Comparison of ENCODE assay signal across 1 cellular context in the genomic region with DNA sequence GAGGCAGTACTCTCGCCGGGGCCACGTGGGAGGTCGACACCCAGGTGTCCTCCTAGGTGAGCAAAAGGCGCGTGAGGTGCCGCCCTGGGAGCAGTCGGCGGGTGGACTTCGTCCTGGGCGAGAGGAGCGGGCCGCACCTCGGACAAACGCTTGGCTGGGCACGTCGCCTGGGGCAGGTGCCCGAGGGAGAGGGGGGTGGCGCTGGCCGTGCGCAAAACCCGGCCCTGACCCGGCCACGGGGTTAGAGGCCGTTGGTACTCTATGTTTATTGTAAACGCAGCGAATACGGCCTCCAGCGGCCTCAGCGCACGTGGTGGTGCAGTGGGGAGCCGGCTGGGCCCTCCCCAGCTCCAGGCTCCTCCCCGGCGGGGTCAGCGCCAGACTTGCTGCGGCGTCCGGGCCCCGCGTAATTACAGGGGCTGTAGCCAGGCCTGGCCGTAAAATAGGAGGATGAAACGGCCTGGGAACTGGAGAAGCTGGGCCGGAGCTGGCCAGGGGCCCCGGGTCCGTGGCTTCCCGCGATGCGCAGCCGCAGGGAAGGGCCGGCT.
TF ChIP-seq lines count a peak whose summit lies in the region.

No MANE protein-coding gene starts in this region.

TF ChIP-seq in HepG2, 621 proteins besides CTCF, POLR2A, EP300 and RAD21 (continued from another document and continues in another):
- TF ChIP-seq, protein P1, sequence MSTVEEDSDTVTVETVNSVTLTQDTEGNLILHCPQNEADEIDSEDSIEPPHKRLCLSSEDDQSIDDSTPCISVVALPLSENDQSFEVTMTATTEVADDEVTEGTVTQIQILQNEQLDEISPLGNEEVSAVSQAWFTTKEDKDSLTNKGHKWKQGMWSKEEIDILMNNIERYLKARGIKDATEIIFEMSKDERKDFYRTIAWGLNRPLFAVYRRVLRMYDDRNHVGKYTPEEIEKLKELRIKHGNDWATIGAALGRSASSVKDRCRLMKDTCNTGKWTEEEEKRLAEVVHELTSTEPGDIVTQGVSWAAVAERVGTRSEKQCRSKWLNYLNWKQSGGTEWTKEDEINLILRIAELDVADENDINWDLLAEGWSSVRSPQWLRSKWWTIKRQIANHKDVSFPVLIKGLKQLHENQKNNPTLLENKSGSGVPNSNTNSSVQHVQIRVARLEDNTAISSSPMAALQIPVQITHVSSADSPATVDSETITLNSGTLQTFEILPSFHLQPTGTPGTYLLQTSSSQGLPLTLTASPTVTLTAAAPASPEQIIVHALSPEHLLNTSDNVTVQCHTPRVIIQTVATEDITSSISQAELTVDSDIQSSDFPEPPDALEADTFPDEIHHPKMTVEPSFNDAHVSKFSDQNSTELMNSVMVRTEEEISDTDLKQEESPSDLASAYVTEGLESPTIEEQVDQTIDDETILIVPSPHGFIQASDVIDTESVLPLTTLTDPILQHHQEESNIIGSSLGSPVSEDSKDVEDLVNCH (CRISPR knock-in tag; IDR thresholded peaks at IDR 0.05), result no peak
- TF ChIP-seq RFX3 (CRISPR knock-in tag; IDR thresholded peaks at IDR 0.05) (no peak; the same call in 1 of the 2 replicates), ONECUT2 (CRISPR knock-in tag; IDR thresholded peaks at IDR 0.05) (0 out of 2 replicates have a peak, but pooled peaks have one; percentile 7), THYN1 (CRISPR knock-in tag; IDR thresholded peaks at IDR 0.05; ENCODE audit: borderline replicate concordance, low read depth) (0 out of 2 replicates have a peak, but pooled peaks have one; percentile 74), CBFB (CRISPR knock-in tag; IDR thresholded peaks at IDR 0.05) (peak; percentile 83), ZFY (CRISPR knock-in tag; IDR thresholded peaks at IDR 0.05) (peak; percentile 87), ELF1 (CRISPR knock-in tag; IDR thresholded peaks at IDR 0.05) (peak; percentile 64; the same call in 1 of the 2 replicates), ZNF883 (CRISPR knock-in tag; IDR thresholded peaks at IDR 0.05; ENCODE audit: not compliant biosample characterization) (peak; percentile 97), ZFP82 (CRISPR knock-in tag; IDR thresholded peaks at IDR 0.05; ENCODE audit: borderline replicate concordance) (peak; percentile 66; the same call in 1 of the 2 replicates), MLLT10 (CRISPR knock-in tag; IDR thresholded peaks at IDR 0.05) (no peak), HNRNPUL1 (IDR thresholded peaks at IDR 0.05; ENCODE audit: low read depth, low read length) (no peak), ZNF788 (CRISPR knock-in tag; IDR thresholded peaks at IDR 0.05; ENCODE audit: borderline replicate concordance) (peak; percentile 98), ZNF891 (CRISPR knock-in tag; IDR thresholded peaks at IDR 0.05) (peak; percentile 62; the same call in 1 of the 2 replicates), YY1 (IDR thresholded peaks at IDR 0.05; ENCODE audit: insufficient read depth, insufficient replicate concordance, low read depth, low read length) (no peak), NRL (CRISPR knock-in tag; IDR thresholded peaks at IDR 0.05; ENCODE audit: borderline replicate concordance) (peak; percentile 64; the same call in 1 of the 2 replicates), SRSF9 (IDR thresholded peaks at IDR 0.05; ENCODE audit: borderline replicate concordance, insufficient read depth, low read depth, low read length, poor library complexity, severe bottlenecking) (no peak), TEAD2 (CRISPR knock-in tag; IDR thresholded peaks at IDR 0.05) (no peak), KDM3A (CRISPR knock-in tag; IDR thresholded peaks at IDR 0.05; ENCODE audit: low read depth) (peak; percentile 93), ZNF709 (CRISPR knock-in tag; IDR thresholded peaks at IDR 0.05) (peak; percentile 97), SATB2 (CRISPR knock-in tag; IDR thresholded peaks at IDR 0.05) (peak; percentile 42; the same call in 1 of the 2 replicates), MYNN (CRISPR knock-in tag; IDR thresholded peaks at IDR 0.05; ENCODE audit: low read depth) (peak; percentile 32; the same call in 1 of the 2 replicates), HES4 (CRISPR knock-in tag; IDR thresholded peaks at IDR 0.05; ENCODE audit: borderline replicate concordance) (peak; percentile 88), ZNF343 (CRISPR knock-in tag; IDR thresholded peaks at IDR 0.05) (peak; percentile 89), ZNF567 (CRISPR knock-in tag; IDR thresholded peaks at IDR 0.05; ENCODE audit: borderline replicate concordance) (peak; percentile 96), HDAC2 (CRISPR knock-in tag; IDR thresholded peaks at IDR 0.05) (peak; percentile 96), ZMAT3 (CRISPR knock-in tag; conservative IDR thresholded peaks at IDR 0.05) (peak; percentile 94), ISL2 (CRISPR knock-in tag; IDR thresholded peaks at IDR 0.05) (peak; percentile 83), ZC3H4 (CRISPR knock-in tag; IDR thresholded peaks at IDR 0.05; ENCODE audit: borderline replicate concordance) (peak; percentile 82), ZNF749 (CRISPR knock-in tag; IDR thresholded peaks at IDR 0.05; ENCODE audit: borderline replicate concordance) (peak; percentile 98), ARID2 (CRISPR knock-in tag; IDR thresholded peaks at IDR 0.05; ENCODE audit: borderline replicate concordance) (peak; percentile 88; the same call in 1 of the 2 replicates)
- TF ChIP-seq, protein P2, sequence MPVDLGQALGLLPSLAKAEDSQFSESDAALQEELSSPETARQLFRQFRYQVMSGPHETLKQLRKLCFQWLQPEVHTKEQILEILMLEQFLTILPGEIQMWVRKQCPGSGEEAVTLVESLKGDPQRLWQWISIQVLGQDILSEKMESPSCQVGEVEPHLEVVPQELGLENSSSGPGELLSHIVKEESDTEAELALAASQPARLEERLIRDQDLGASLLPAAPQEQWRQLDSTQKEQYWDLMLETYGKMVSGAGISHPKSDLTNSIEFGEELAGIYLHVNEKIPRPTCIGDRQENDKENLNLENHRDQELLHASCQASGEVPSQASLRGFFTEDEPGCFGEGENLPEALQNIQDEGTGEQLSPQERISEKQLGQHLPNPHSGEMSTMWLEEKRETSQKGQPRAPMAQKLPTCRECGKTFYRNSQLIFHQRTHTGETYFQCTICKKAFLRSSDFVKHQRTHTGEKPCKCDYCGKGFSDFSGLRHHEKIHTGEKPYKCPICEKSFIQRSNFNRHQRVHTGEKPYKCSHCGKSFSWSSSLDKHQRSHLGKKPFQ (CRISPR knock-in tag; IDR thresholded peaks at IDR 0.05; ENCODE audit: insufficient replicate concordance), result peak; percentile 80
- TF ChIP-seq, protein P3, sequence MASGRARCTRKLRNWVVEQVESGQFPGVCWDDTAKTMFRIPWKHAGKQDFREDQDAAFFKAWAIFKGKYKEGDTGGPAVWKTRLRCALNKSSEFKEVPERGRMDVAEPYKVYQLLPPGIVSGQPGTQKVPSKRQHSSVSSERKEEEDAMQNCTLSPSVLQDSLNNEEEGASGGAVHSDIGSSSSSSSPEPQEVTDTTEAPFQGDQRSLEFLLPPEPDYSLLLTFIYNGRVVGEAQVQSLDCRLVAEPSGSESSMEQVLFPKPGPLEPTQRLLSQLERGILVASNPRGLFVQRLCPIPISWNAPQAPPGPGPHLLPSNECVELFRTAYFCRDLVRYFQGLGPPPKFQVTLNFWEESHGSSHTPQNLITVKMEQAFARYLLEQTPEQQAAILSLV (CRISPR knock-in tag; IDR thresholded peaks at IDR 0.05; ENCODE audit: borderline replicate concordance), result peak; percentile 92
- TF ChIP-seq, protein P4, sequence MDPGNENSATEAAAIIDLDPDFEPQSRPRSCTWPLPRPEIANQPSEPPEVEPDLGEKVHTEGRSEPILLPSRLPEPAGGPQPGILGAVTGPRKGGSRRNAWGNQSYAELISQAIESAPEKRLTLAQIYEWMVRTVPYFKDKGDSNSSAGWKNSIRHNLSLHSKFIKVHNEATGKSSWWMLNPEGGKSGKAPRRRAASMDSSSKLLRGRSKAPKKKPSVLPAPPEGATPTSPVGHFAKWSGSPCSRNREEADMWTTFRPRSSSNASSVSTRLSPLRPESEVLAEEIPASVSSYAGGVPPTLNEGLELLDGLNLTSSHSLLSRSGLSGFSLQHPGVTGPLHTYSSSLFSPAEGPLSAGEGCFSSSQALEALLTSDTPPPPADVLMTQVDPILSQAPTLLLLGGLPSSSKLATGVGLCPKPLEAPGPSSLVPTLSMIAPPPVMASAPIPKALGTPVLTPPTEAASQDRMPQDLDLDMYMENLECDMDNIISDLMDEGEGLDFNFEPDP (CRISPR knock-in tag; conservative IDR thresholded peaks at IDR 0.05), result no peak
- TF ChIP-seq, protein P5, sequence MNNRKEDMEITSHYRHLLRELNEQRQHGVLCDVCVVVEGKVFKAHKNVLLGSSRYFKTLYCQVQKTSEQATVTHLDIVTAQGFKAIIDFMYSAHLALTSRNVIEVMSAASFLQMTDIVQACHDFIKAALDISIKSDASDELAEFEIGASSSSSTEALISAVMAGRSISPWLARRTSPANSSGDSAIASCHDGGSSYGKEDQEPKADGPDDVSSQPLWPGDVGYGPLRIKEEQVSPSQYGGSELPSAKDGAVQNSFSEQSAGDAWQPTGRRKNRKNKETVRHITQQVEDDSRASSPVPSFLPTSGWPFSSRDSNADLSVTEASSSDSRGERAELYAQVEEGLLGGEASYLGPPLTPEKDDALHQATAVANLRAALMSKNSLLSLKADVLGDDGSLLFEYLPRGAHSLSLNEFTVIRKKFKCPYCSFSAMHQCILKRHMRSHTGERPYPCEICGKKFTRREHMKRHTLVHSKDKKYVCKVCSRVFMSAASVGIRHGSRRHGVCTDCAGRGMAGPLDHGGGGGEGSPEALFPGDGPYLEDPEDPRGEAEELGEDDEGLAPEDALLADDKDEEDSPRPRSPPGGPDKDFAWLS (CRISPR knock-in tag; IDR thresholded peaks at IDR 0.05; ENCODE audit: borderline replicate concordance), result no peak
- TF ChIP-seq, protein P6, sequence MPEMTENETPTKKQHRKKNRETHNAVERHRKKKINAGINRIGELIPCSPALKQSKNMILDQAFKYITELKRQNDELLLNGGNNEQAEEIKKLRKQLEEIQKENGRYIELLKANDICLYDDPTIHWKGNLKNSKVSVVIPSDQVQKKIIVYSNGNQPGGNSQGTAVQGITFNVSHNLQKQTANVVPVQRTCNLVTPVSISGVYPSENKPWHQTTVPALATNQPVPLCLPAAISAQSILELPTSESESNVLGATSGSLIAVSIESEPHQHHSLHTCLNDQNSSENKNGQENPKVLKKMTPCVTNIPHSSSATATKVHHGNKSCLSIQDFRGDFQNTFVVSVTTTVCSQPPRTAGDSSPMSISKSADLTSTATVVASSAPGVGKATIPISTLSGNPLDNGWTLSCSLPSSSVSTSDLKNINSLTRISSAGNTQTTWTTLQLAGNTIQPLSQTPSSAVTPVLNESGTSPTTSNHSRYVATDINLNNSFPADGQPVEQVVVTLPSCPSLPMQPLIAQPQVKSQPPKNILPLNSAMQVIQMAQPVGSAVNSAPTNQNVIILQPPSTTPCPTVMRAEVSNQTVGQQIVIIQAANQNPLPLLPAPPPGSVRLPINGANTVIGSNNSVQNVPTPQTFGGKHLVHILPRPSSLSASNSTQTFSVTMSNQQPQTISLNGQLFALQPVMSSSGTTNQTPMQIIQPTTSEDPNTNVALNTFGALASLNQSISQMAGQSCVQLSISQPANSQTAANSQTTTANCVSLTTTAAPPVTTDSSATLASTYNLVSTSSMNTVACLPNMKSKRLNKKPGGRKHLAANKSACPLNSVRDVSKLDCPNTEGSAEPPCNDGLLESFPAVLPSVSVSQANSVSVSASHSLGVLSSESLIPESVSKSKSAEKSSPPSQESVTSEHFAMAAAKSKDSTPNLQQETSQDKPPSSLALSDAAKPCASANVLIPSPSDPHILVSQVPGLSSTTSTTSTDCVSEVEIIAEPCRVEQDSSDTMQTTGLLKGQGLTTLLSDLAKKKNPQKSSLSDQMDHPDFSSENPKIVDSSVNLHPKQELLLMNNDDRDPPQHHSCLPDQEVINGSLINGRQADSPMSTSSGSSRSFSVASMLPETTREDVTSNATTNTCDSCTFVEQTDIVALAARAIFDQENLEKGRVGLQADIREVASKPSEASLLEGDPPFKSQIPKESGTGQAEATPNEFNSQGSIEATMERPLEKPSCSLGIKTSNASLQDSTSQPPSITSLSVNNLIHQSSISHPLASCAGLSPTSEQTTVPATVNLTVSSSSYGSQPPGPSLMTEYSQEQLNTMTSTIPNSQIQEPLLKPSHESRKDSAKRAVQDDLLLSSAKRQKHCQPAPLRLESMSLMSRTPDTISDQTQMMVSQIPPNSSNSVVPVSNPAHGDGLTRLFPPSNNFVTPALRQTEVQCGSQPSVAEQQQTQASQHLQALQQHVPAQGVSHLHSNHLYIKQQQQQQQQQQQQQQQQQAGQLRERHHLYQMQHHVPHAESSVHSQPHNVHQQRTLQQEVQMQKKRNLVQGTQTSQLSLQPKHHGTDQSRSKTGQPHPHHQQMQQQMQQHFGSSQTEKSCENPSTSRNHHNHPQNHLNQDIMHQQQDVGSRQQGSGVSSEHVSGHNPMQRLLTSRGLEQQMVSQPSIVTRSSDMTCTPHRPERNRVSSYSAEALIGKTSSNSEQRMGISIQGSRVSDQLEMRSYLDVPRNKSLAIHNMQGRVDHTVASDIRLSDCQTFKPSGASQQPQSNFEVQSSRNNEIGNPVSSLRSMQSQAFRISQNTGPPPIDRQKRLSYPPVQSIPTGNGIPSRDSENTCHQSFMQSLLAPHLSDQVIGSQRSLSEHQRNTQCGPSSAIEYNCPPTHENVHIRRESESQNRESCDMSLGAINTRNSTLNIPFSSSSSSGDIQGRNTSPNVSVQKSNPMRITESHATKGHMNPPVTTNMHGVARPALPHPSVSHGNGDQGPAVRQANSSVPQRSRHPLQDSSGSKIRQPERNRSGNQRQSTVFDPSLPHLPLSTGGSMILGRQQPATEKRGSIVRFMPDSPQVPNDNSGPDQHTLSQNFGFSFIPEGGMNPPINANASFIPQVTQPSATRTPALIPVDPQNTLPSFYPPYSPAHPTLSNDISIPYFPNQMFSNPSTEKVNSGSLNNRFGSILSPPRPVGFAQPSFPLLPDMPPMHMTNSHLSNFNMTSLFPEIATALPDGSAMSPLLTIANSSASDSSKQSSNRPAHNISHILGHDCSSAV (CRISPR knock-in tag; IDR thresholded peaks at IDR 0.05; ENCODE audit: borderline replicate concordance), result no peak
- TF ChIP-seq, protein P7, sequence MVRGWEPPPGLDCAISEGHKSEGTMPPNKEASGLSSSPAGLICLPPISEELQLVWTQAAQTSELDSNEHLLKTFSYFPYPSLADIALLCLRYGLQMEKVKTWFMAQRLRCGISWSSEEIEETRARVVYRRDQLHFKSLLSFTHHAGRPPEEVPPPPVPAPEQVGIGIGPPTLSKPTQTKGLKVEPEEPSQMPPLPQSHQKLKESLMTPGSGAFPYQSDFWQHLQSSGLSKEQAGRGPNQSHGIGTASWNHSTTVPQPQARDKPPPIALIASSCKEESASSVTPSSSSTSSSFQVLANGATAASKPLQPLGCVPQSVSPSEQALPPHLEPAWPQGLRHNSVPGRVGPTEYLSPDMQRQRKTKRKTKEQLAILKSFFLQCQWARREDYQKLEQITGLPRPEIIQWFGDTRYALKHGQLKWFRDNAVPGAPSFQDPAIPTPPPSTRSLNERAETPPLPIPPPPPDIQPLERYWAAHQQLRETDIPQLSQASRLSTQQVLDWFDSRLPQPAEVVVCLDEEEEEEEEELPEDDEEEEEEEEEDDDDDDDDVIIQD (CRISPR knock-in tag; IDR thresholded peaks at IDR 0.05; ENCODE audit: low read depth), result peak; percentile 38; the same call in 1 of the 2 replicates
- TF ChIP-seq, protein P8, sequence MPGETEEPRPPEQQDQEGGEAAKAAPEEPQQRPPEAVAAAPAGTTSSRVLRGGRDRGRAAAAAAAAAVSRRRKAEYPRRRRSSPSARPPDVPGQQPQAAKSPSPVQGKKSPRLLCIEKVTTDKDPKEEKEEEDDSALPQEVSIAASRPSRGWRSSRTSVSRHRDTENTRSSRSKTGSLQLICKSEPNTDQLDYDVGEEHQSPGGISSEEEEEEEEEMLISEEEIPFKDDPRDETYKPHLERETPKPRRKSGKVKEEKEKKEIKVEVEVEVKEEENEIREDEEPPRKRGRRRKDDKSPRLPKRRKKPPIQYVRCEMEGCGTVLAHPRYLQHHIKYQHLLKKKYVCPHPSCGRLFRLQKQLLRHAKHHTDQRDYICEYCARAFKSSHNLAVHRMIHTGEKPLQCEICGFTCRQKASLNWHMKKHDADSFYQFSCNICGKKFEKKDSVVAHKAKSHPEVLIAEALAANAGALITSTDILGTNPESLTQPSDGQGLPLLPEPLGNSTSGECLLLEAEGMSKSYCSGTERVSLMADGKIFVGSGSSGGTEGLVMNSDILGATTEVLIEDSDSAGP (CRISPR knock-in tag; IDR thresholded peaks at IDR 0.05; ENCODE audit: borderline replicate concordance), result peak; percentile 97
